Comparison of ENCODE assay signal across 1 cellular context in the genomic region with DNA sequence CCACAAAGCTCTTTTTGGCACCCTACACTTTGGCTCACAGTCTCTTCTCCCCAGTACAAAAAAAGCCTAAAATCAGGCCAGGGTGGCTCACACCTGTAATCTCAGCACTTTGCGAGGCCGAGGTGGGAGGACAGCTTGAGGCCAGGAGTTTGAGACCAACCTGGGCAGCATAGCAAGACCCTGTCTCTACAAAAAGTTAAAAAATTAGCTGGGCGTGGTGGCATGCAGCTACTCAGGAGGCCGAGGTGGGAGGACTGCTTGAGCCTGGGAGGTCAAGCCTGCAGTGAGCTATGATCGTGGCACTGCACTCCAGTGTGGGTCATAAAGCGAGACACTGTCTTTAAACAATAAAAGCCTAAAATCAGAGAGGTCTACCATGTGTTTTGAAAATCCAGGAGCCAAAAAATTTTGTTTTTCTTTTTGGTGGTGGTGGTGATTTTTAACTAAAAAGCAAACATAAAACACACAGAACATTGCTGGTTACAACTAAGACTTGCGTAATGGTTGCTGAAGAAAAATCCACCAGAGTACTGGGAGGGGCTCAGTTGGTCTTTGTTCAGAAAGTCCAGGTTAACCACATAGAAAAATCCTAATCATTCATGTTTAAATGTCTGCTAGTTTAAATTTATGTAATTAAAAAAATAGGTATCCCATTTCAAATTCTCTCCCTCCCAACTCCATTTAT.
TF ChIP-seq lines count a peak whose summit lies in the region.

No MANE protein-coding gene starts in this region.

TF ChIP-seq in IMR-90, 13 proteins besides CTCF, POLR2A, EP300 and RAD21:
- TF ChIP-seq FOS (IDR thresholded peaks at IDR 0.05; ENCODE audit: low read depth, low read length) (no peak), RCOR1 (IDR thresholded peaks at IDR 0.05; ENCODE audit: insufficient replicate concordance, low read length) (no peak), BHLHE40 (IDR thresholded peaks at IDR 0.05; ENCODE audit: low read depth, low read length) (no peak), MAFK (IDR thresholded peaks at IDR 0.05; ENCODE audit: low read depth, low read length) (no peak), RFX5 (IDR thresholded peaks at IDR 0.05; ENCODE audit: low read depth, low read length) (no peak), MAZ (IDR thresholded peaks at IDR 0.05; ENCODE audit: borderline replicate concordance, low read depth, low read length) (no peak), ELK1 (IDR thresholded peaks at IDR 0.05; ENCODE audit: borderline replicate concordance, low read depth, low read length) (no peak), SMC3 (IDR thresholded peaks at IDR 0.05; ENCODE audit: low read depth, low read length) (no peak), CEBPB (IDR thresholded peaks at IDR 0.05; ENCODE audit: low read depth, low read length) (peak; percentile 29; the same call in 1 of the 2 replicates)
TF ChIP-seq in IMR-90: peak in this region for 1.
